22 cellular contexts compared by ENCODE assay signal in genomic region chr14:72629534-72629933, GRCh38.
"Had no signal": no experiment of that assay in that cellular context is flagged by ENCODE, and none has a peak within 500 bp of the region (broad histone marks: within the 10 kb centered on the region; RNA-seq: fewer than 3 reads in every experiment).

No MANE protein-coding gene starts in this region.

- H3K4me1 Mint-ChIP-seq: activated naive CD4-positive, alpha-beta T cell treated with anti-CD3 and anti-CD28 coated beads, Interleukin-2, amount 10 ng/mL, durations not matched to agents 7 days and 5 days; activated naive CD8-positive, alpha-beta T cell treated with anti-CD3 and anti-CD28 coated beads for 36 hours had no signal

- H3K4me3 ChIP-seq: MG63, SK-N-MC had no signal

- H3K36me3 Mint-ChIP-seq: activated naive CD4-positive, alpha-beta T cell treated with anti-CD3 and anti-CD28 coated beads, Interleukin-2, amount 10 ng/mL, durations not matched to agents 7 days and 5 days; activated naive CD8-positive, alpha-beta T cell treated with anti-CD3 and anti-CD28 coated beads for 36 hours had no signal

- ATAC-seq: activated T-cell treated with anti-CD3 and anti-CD28 coated beads, Interleukin-2, amount 50 U/mL, for 72 hours had no signal

- H3K4me3 Mint-ChIP-seq: activated naive CD4-positive, alpha-beta T cell treated with anti-CD3 and anti-CD28 coated beads, Interleukin-2, amount 10 ng/mL, durations not matched to agents 7 days and 5 days; activated naive CD8-positive, alpha-beta T cell treated with anti-CD3 and anti-CD28 coated beads for 36 hours; activated T-cell treated with anti-CD3 and anti-CD28 coated beads, Interleukin-2, amount 50 U/mL, for 72 hours had no signal

- H3K27ac Mint-ChIP-seq: activated naive CD4-positive, alpha-beta T cell treated with anti-CD3 and anti-CD28 coated beads, Interleukin-2, amount 10 ng/mL, durations not matched to agents 7 days and 5 days; activated naive CD8-positive, alpha-beta T cell treated with anti-CD3 and anti-CD28 coated beads for 36 hours; activated T-cell treated with anti-CD3 and anti-CD28 coated beads, Interleukin-2, amount 50 U/mL, for 72 hours; activated T-helper 2 cell treated with anti-CD3 and anti-CD28 coated beads, Interferon-gamma antibody, Interleukin-2, Interleukin-4, amounts not matched to agents 10 μg/mL and 5 μg/mL and 100 μg/mL, durations not matched to agents 14 hours and 24 hours and 36 hours had no signal

- DNase-seq: activated CD4-positive, CD25-positive, alpha-beta regulatory T cell; activated gamma-delta T cell treated with Interleukin-2 at 50 U/mL for 16 hours; activated naive CD4-positive, alpha-beta T cell treated with anti-CD3 and anti-CD28 coated beads, Interleukin-2, amount 10 ng/mL, durations not matched to agents 7 days and 5 days; activated naive CD8-positive, alpha-beta T cell treated with anti-CD3 and anti-CD28 coated beads for 36 hours; activated T-cell treated with anti-CD3 and anti-CD28 coated beads for 4 hours; activated T-cell treated with anti-CD3 and anti-CD28 coated beads, Interleukin-2, amount 50 U/mL, for 72 hours; brain microvascular endothelial cell; MG63; MV-4-11; NCI-H1092 treated with DMSO at 0.1 percent for 48 hours; NCI-H1436; NCI-H1694 treated with DMSO at 0.1 percent for 48 hours; NCI-H2029 treated with DMSO at 0.1 percent for 48 hours; NCI-H345; NCI-H510A; NCI-H526 treated with DMSO at 0.1 percent for 48 hours; NCI-H82; SIG-M5; T-helper 1 cell had no signal

- H3K27ac ChIP-seq: brain microvascular endothelial cell, SK-N-MC, VCaP had no signal

- H3K27me3 Mint-ChIP-seq: activated naive CD8-positive, alpha-beta T cell treated with anti-CD3 and anti-CD28 coated beads for 36 hours had no signal
